ENCODE assay signal across 15 cellular contexts in the genomic region with DNA sequence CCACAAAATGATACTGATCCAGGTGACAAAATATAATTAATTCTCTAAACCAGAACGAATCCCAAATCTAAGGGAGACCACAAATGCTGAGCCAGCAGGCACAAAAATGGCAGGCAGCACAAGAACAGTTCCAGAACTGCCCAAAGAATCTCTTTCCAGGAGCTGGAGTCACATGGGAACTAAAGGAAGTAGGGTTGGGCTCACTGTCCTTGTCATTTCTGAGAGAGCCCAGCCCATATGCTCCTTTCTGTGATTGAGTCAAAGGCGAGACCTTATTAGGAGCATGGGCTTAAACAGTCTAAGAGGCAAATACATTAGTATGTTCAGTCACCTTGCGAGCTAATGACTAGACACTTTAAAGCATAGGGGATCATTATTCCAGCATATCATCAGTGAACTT.
DNase-seq lines count a peak whose midpoint lies in the region; ATAC-seq and TF ChIP-seq lines count a peak whose summit lies in the region.
"Had no signal": no experiment of that assay in that cellular context is flagged by ENCODE, and none has a peak within 500 bp of the region (broad histone marks: within the 10 kb centered on the region; RNA-seq: fewer than 3 reads in every experiment).

No MANE protein-coding gene starts in this region.

- DNase-seq in left ventricle myocardium superior (no peak), cardiac septum (ENCODE audit: low spot score) (no peak), mesendoderm (peak; percentile 29)
- no peak for DNase-seq in stimulated activated CD4-positive, alpha-beta T cell treated with anti-CD3 and anti-CD28 coated beads, Interleukin-4, amount 100 ng/mL, for 24 hours
- DNase-seq: CD4-positive, alpha-beta memory T cell; MG63; NCI-H510A treated with DMSO at 0.1 percent for 48 hours; NK-92 treated with Interleukin-12 subunit alpha and Interleukin-12 subunit beta, amount 100 ng/mL, for 24 hours; OCI-M1; SK-N-SH had no signal

- H3K79me2 ChIP-seq in mesendoderm (ENCODE audit: control insufficient read depth, insufficient read depth, low read length): no peaks in the 10 kb centered on the region

- H2AK5ac ChIP-seq in mesendoderm (ENCODE audit: low read length): no peak overlapping the region

- H4K8ac ChIP-seq in mesendoderm (ENCODE audit: low read depth, low read length): no peak overlapping the region

- no peak for TF ChIP-seq CTCF in VCaP (conservative IDR thresholded peaks at IDR 0.05)

- no CpG with 5 or more reads among the region's 3 CpGs for WGBS in mesendoderm (ENCODE audit: extremely low coverage, insufficient coverage, low lambda C conversion rate)

- no peak overlapping the region for H3K4me2 ChIP-seq in mesendoderm (ENCODE audit: low read length)
- H3K4me2 ChIP-seq: KMS-11, SK-N-SH had no signal

- no peak overlapping the region for H4K5ac ChIP-seq in mesendoderm (ENCODE audit: low read length)

- no peak overlapping the region for H3K56ac ChIP-seq in mesendoderm (ENCODE audit: low read length)

- H3K4me1 ChIP-seq in mesendoderm (ENCODE audit: control insufficient read depth, low read depth, low read length): peaks cover 2% of the 10 kb centered on the region

- no peaks in the 10 kb centered on the region for H3K79me1 ChIP-seq in mesendoderm (ENCODE audit: low read length)

- no peak overlapping the region for H2BK15ac ChIP-seq in mesendoderm (replicated peaks; ENCODE audit: low read depth)

- H3K9ac ChIP-seq in mesendoderm (ENCODE audit: low read length): no peak overlapping the region
- H3K9ac ChIP-seq: KMS-11, SK-N-SH had no signal

- H2BK5ac ChIP-seq in mesendoderm (ENCODE audit: low read length): no peak overlapping the region

- no peak overlapping the region for H2BK120ac ChIP-seq in mesendoderm (ENCODE audit: low read depth, low read length)

- intact Hi-C loops in left ventricle myocardium superior (cut with micrococcal nuclease): no loop called here
- intact Hi-C loops in cardiac septum (cut with DNase I): no loop called here

- no peaks in the 10 kb centered on the region for H3K36me3 ChIP-seq in mesendoderm (ENCODE audit: control insufficient read depth, insufficient read depth, low read length)
- H3K36me3 ChIP-seq: MG63 had no signal

- no peak overlapping the region for H3K23ac ChIP-seq in mesendoderm (ENCODE audit: low read length)

- peak; percentile 17 for ATAC-seq in left ventricle myocardium superior
- ATAC-seq in HG03095 (IDR thresholded peaks at IDR 0.05; ENCODE audit: unreplicated experiment): no peak
- ATAC-seq in activated CD4-positive, CD25-positive, alpha-beta regulatory T cell treated with anti-CD3 and anti-CD28 coated beads, Interleukin-2, amount 50 U/mL, for 24 hours: no peak
- ATAC-seq: HepG2 had no signal

- no peak overlapping the region for H3K4ac ChIP-seq in mesendoderm (ENCODE audit: low read depth, low read length)

- no peaks in the 10 kb centered on the region for H3K27me3 ChIP-seq in mesendoderm (ENCODE audit: insufficient read depth, low read length, poor library complexity)
- H3K27me3 ChIP-seq: MG63 had no signal

- H3K4me3 ChIP-seq in mesendoderm (ENCODE audit: low read length): no peak overlapping the region
- H3K4me3 ChIP-seq: MG63 had no signal

- no peak overlapping the region for H3K18ac ChIP-seq in mesendoderm (ENCODE audit: low read length)

- H3K27ac ChIP-seq in VCaP (peak overlapping the region; percentile 89), mesendoderm (ENCODE audit: low read depth, low read length) (no peak overlapping the region)
- H3K27ac ChIP-seq: KMS-11 had no signal
